ENCODE assay signal across 14 cellular contexts in genomic region chr2:189506514-189506976, GRCh38.
A peak's percentile ranks its signal among the peaks of the same experiment; 100 is the strongest.
DNase-seq lines count a peak whose midpoint lies in the region; ATAC-seq, FAIRE-seq and TF ChIP-seq lines count a peak whose summit lies in the region.
"Had no signal": no experiment of that assay in that cellular context is flagged by ENCODE, and none has a peak within 500 bp of the region (broad histone marks: within the 10 kb centered on the region; RNA-seq: fewer than 3 reads in every experiment).

No MANE protein-coding gene starts in this region.

- WGBS in small intestine, 3 donors = 15 to 53% (median 48%) methylated on average over 3 of the region's 3 CpGs

- peaks cover 3% of the 10 kb centered on the region for H3K9me3 Mint-ChIP-seq in activated T-cell treated with anti-CD3 and anti-CD28 coated beads, Interleukin-2, amount 50 U/mL, for 24 hours
- H3K9me3 Mint-ChIP-seq in immature natural killer cell = peaks cover 0 to 4% (median 0%) of the 10 kb centered on the region in 6 donors

- H3K27ac ChIP-seq in PC-3 (ENCODE audit: low read length) = no peak overlapping the region
- H3K27ac ChIP-seq in small intestine (ENCODE audit: low read depth in 1 of 2, low read length in 1 of 2) = peak overlapping the region in 1 of 2 donors; percentile 60

- TF ChIP-seq CTCF in PC-3 (conservative IDR thresholded peaks at IDR 0.05; ENCODE audit: low read depth, low read length) = no peak

- no peak overlapping the region for H3K4me3 Mint-ChIP-seq in activated T-cell treated with anti-CD3 and anti-CD28 coated beads, Interleukin-2, amount 50 U/mL, for 24 hours
- no peak overlapping the region for H3K4me3 Mint-ChIP-seq in immature natural killer cell
- H3K4me3 Mint-ChIP-seq: effector memory CD8-positive, alpha-beta T cell had no signal

- no peaks in the 10 kb centered on the region for H3K27me3 ChIP-seq in PC-3 (ENCODE audit: low read length)
- no peaks in the 10 kb centered on the region for H3K27me3 ChIP-seq in small intestine (ENCODE audit: control insufficient read depth in 2 of 2, insufficient read depth in 2 of 2, low read length in 2 of 2)

- H3K4me3 ChIP-seq in PC-3 (ENCODE audit: low read length) = no peak overlapping the region
- H3K4me3 ChIP-seq in small intestine (ENCODE audit: low read depth in 1 of 2, low read length in 2 of 2) = no peak overlapping the region

- no peak for FAIRE-seq in small intestine (lab: Jason Lieb, UNC)
- FAIRE-seq: TTC549 had no signal

- POLR2A ChIA-PET in PC-3 (lab: Charles Lee; ENCODE audit: unreplicated experiment) = no interaction called here

- H3K79me2 ChIP-seq in PC-3 (ENCODE audit: low read length) = no peaks in the 10 kb centered on the region

- no peak for DNase-seq in activated T-cell treated with anti-CD3 and anti-CD28 coated beads, Interleukin-2, amount 50 U/mL, for 24 hours
- no peak for DNase-seq in activated T-cell treated with anti-CD3 and anti-CD28 coated beads for 4 hours
- peak; percentile 5 for DNase-seq in PC-3
- peak; percentile 78 to 85 for DNase-seq in erythroblast (lab: John Stamatoyannopoulos, UW)
- DNase-seq in small intestine = peak; percentile 89
- no peak for DNase-seq in immature natural killer cell
- no peak for DNase-seq in DMS114 treated with DMSO at 0.1 percent for 48 hours (lab: John Stamatoyannopoulos, UW; ENCODE audit: unreplicated experiment)
- DNase-seq in activated gamma-delta T cell (lab: John Stamatoyannopoulos, UW) = no peak
- DNase-seq: activated naive CD4-positive, alpha-beta T cell treated with anti-CD3 and anti-CD28 coated beads, Interleukin-2, amount 50 U/mL, for 16 hours; effector memory CD8-positive, alpha-beta T cell; HCEC 1CT; NCI-H1436; stimulated activated CD4-positive, alpha-beta T cell treated with anti-CD3 and anti-CD28 coated beads, Interleukin-4, amount 100 ng/mL, for 24 hours had no signal

- no peaks in the 10 kb centered on the region for H3K27me3 Mint-ChIP-seq in activated T-cell treated with anti-CD3 and anti-CD28 coated beads, Interleukin-2, amount 50 U/mL, for 24 hours
- peaks cover 0 to 5% (median 1%) of the 10 kb centered on the region in 3 donors for H3K27me3 Mint-ChIP-seq in immature natural killer cell (ENCODE audit: low read depth in 3 of 3)

- H3K9me3 ChIP-seq in PC-3 (ENCODE audit: low read length) (no peaks in the 10 kb centered on the region), small intestine (ENCODE audit: control insufficient read depth, low read depth) (no peaks in the 10 kb centered on the region)

- H3K9me2 ChIP-seq in PC-3 (replicated peaks; ENCODE audit: low read length) = no peaks in the 10 kb centered on the region

- H3K27ac Mint-ChIP-seq in activated T-cell treated with anti-CD3 and anti-CD28 coated beads, Interleukin-2, amount 50 U/mL, for 24 hours = peak overlapping the region; percentile 72
- H3K27ac Mint-ChIP-seq in immature natural killer cell = no peak overlapping the region
- H3K27ac Mint-ChIP-seq: effector memory CD8-positive, alpha-beta T cell had no signal

- peak; percentile 27 for TF ChIP-seq POLR2A in erythroblast (IDR thresholded peaks at IDR 0.05; ENCODE audit: low read length)

- intact Hi-C loops in PC-3 (cut with micrococcal nuclease) = no loop called here

- no TSS peak for BruUV-seq in PC-3 (replicated peaks; lab: Mats Ljungman, UMichigan)

- H3K4me1 ChIP-seq in PC-3 (ENCODE audit: insufficient read depth, low read length) = no peaks in the 10 kb centered on the region
- H3K4me1 ChIP-seq in small intestine (ENCODE audit: control insufficient read depth in 2 of 2, insufficient read depth in 1 of 2, low read depth in 1 of 2, low read length in 1 of 2) = peaks cover 8 to 9% of the 10 kb centered on the region in 2 donors

- H3K4me2 ChIP-seq in PC-3 (ENCODE audit: low read length) = no peak overlapping the region

- no peaks in the 10 kb centered on the region for H3F3A ChIP-seq in PC-3 (ENCODE audit: low read length, unreplicated experiment)

- no peak overlapping the region for H2AFZ ChIP-seq in PC-3 (ENCODE audit: low read length)

- CTCF ChIA-PET in PC-3 (lab: Charles Lee) = no interaction called here

- no peaks in the 10 kb centered on the region for H3K36me3 Mint-ChIP-seq in activated T-cell treated with anti-CD3 and anti-CD28 coated beads, Interleukin-2, amount 50 U/mL, for 24 hours (ENCODE audit: low read depth)
- peaks cover 0 to 3% (median 0%) of the 10 kb centered on the region in 3 donors for H3K36me3 Mint-ChIP-seq in immature natural killer cell

- H4K20me1 ChIP-seq in PC-3 (ENCODE audit: low read length) = no peaks in the 10 kb centered on the region

- no peaks in the 10 kb centered on the region for H3K36me3 ChIP-seq in PC-3 (ENCODE audit: low read depth, low read length)
- H3K36me3 ChIP-seq in small intestine (ENCODE audit: control insufficient read depth in 2 of 2, insufficient read depth in 2 of 2, low read length in 2 of 2) = no peaks in the 10 kb centered on the region

- no peak for ATAC-seq in PC-3
- ATAC-seq: effector memory CD8-positive, alpha-beta T cell had no signal

- H3K9ac ChIP-seq in PC-3 (ENCODE audit: low read length) = no peak overlapping the region

- peaks cover 16% of the 10 kb centered on the region for H3K4me1 Mint-ChIP-seq in activated T-cell treated with anti-CD3 and anti-CD28 coated beads, Interleukin-2, amount 50 U/mL, for 24 hours (ENCODE audit: low read depth)
- no peaks in the 10 kb centered on the region for H3K4me1 Mint-ChIP-seq in immature natural killer cell

Comparison
In these comparisons a context has a peak if more than half of its experiments do, and no peak if none do; other contexts are left out.
1. DNase-seq: peak in PC-3 (single experiment), erythroblast (2 of 2) and small intestine (single experiment); none in activated T-cell treated with anti-CD3 and anti-CD28 coated beads, Interleukin-2, amount 50 U/mL, for 24 hours (single experiment), activated T-cell treated with anti-CD3 and anti-CD28 coated beads for 4 hours (single experiment), immature natural killer cell (0 of 3), DMS114 treated with DMSO at 0.1 percent for 48 hours (single experiment) and activated gamma-delta T cell (single experiment).